In genomic region chr3:10116928-10117327, GRCh38 we compare ENCODE assay signal across 8 cellular contexts. TPM values are rescaled to one million over a fixed set of nuclear protein-coding genes. Genes with fewer than 3 reads are reported as not detected.
DNase-seq lines count a peak whose midpoint lies in the region; ATAC-seq, FAIRE-seq and TF ChIP-seq lines count a peak whose summit lies in the region.

No MANE protein-coding gene starts in this region.

- no peak overlapping the region for H3K27ac Mint-ChIP-seq in activated CD4-positive, alpha-beta memory T cell treated with anti-CD3 and anti-CD28 coated beads for 36 hours

- no peak overlapping the region for H2AFZ ChIP-seq in HepG2 (ENCODE audit: low read length)

- H3K4me1 ChIP-seq in HepG2 (ENCODE audit: insufficient read depth, low read length) = peaks cover 33% of the 10 kb centered on the region
- peaks cover 0 to 18% (median 4%) of the 10 kb centered on the region in 4 donors for H3K4me1 ChIP-seq in right lobe of liver
- H3K4me1 ChIP-seq in iPS-20b (ENCODE audit: insufficient read depth, low read length) = peaks cover 5% of the 10 kb centered on the region; the same call in 1 of the 2 replicates

- BruUV-seq in HepG2 (replicated peaks; lab: Mats Ljungman, UMichigan) = no TSS peak

- H4K20me1 ChIP-seq in HepG2 (ENCODE audit: insufficient read depth, low read length) = peaks cover 5% of the 10 kb centered on the region; the same call in 1 of the 2 replicates

- POLR2A ChIA-PET in HepG2 (lab: Yijun Ruan, JAX) = interaction anchor here (1.3 kb wide), 2 partner anchors 10 to 87 kb away, joined by 4 read pairs; no protein-coding TSS in a partner anchor
- POLR2A ChIA-PET in activated CD4-positive, alpha-beta memory T cell treated with anti-CD3 and anti-CD28 coated beads for 36 hours (lab: Charles Lee) = interaction anchor here (0.9 to 1.5 kb wide), 5 partner anchors 19 to 226 kb away, joined by 3 to 8 read pairs (median 3); partner anchors contain the start of genes JAGN1, TATDN2 and VHL

- H3K9me3 ChIP-seq in HepG2 (ENCODE audit: low read length) = no peaks in the 10 kb centered on the region
- no peaks in the 10 kb centered on the region for H3K9me3 ChIP-seq in right lobe of liver
- H3K9me3 ChIP-seq in iPS-20b (ENCODE audit: insufficient read depth, low read depth, low read length) = no peaks in the 10 kb centered on the region

- TF ChIP-seq EP300 in HepG2 (IDR thresholded peaks at IDR 0.05; ENCODE audit: low read depth in 2 of 2, low read length in 2 of 2) = no peak
- TF ChIP-seq EP300 in HepG2 (CRISPR knock-in tag; IDR thresholded peaks at IDR 0.05; ENCODE audit: borderline replicate concordance) = no peak

- no peak for TF ChIP-seq POLR2A in HepG2 (IDR thresholded peaks at IDR 0.05; ENCODE audit: insufficient read depth in 1 of 2, low read depth in 2 of 2, low read length in 2 of 2)
- no peak for TF ChIP-seq POLR2A in right lobe of liver (IDR thresholded peaks at IDR 0.05)
- no peak for TF ChIP-seq POLR2A in GM12892 (IDR thresholded peaks at IDR 0.05; ENCODE audit: low read depth, low read length)

- H3K4me3 ChIP-seq in HepG2 (replicated peaks in 1 of 3; ENCODE audit: insufficient read depth in 1 of 3, low read depth in 2 of 3, low read length in 3 of 3) = peak overlapping the region; percentile 16 to 92 (median 76); a peak in 3 of 6 replicates
- H3K4me3 ChIP-seq in right lobe of liver = no peak overlapping the region
- peak overlapping the region; percentile 100; the same call in 1 of the 2 replicates for H3K4me3 ChIP-seq in iPS-20b (ENCODE audit: low read length)

- peaks cover 47% of the 10 kb centered on the region for H3K79me2 ChIP-seq in HepG2 (ENCODE audit: insufficient read depth, low read length)

- no peaks in the 10 kb centered on the region for H3K9me3 Mint-ChIP-seq in activated CD4-positive, alpha-beta memory T cell treated with anti-CD3 and anti-CD28 coated beads for 36 hours

- peaks cover 25% of the 10 kb centered on the region for H3K36me3 Mint-ChIP-seq in activated CD4-positive, alpha-beta memory T cell treated with anti-CD3 and anti-CD28 coated beads for 36 hours

- FAIRE-seq in HepG2 (lab: Jason Lieb, UNC) (no peak), GM12892 (lab: Jason Lieb, UNC) (no peak)

- H3K27me3 ChIP-seq in HepG2 (ENCODE audit: control insufficient read depth in 1 of 2, insufficient read depth in 2 of 2, low read length in 2 of 2) = no peaks in the 10 kb centered on the region; a peak in 1 of 5 replicates
- no peaks in the 10 kb centered on the region for H3K27me3 ChIP-seq in right lobe of liver
- H3K27me3 ChIP-seq in iPS-20b (ENCODE audit: insufficient read depth, low read length) = no peaks in the 10 kb centered on the region

- ATAC-seq in HepG2 (no peak), right lobe of liver (no peak), HG03342 (IDR thresholded peaks at IDR 0.05; ENCODE audit: unreplicated experiment) (no peak)

- no peak for TF ChIP-seq RAD21 in HepG2 (CRISPR knock-in tag; IDR thresholded peaks at IDR 0.05)

- DNase-seq in HepG2 (ENCODE audit: low spot score) (no peak), right lobe of liver (no peak), GM12892 (ENCODE audit: insufficient read length) (no peak), activated gamma-delta T cell treated with Interleukin-2 at 50 U/mL for 16 hours (no peak), hippocampal formation (lab: John Stamatoyannopoulos, UW) (no peak)
- DNase-seq in activated CD4-positive, alpha-beta memory T cell treated with anti-CD3 and anti-CD28 coated beads for 36 hours = no peak

- CTCF ChIA-PET in HepG2 (lab: Yijun Ruan, JAX; ENCODE audit: low intra/inter-chr PET ratio, low total read pairs) = no interaction called here
- CTCF ChIA-PET in activated CD4-positive, alpha-beta memory T cell treated with anti-CD3 and anti-CD28 coated beads for 36 hours (lab: Charles Lee) = interaction anchor here (0.6 to 1.4 kb wide), 2 partner anchors 133 to 147 kb away, joined by 4 to 5 read pairs; no protein-coding TSS in a partner anchor

- intact Hi-C loops in HepG2 (cut with micrococcal nuclease; ENCODE audit: unreplicated experiment) = no loop called here
- intact Hi-C loops in right lobe of liver (cut with DNase I) = no loop called here
- intact Hi-C loops in activated CD4-positive, alpha-beta memory T cell treated with anti-CD3 and anti-CD28 coated beads for 36 hours (cut with micrococcal nuclease) = loop anchor here (5.0 kb wide), 1 partner anchor 165 kb away; no protein-coding TSS in a partner anchor

- H3K27ac ChIP-seq in HepG2 (ENCODE audit: extremely low read length, insufficient read depth, low read length) (no peak overlapping the region), right lobe of liver (no peak overlapping the region), iPS-20b (ENCODE audit: low read length) (no peak overlapping the region)

- in situ Hi-C loops in HepG2 (cut with HindIII; ENCODE audit: extremely low pct_ligation_motif_present, low pct_unique_long_range_greater_than_20kb) = no loop called here

- 81% methylated on average over 4 of the region's 4 CpGs for WGBS in HepG2 (ENCODE audit: low lambda C conversion rate)
- 45% methylated on average over 1 of the region's 4 CpGs for WGBS in right lobe of liver (ENCODE audit: insufficient coverage, low coverage, low lambda C conversion rate, missing lambda C conversion rate)

- H3K36me3 ChIP-seq in HepG2 (replicated peaks in 1 of 2; ENCODE audit: control insufficient read depth in 1 of 2, insufficient read depth in 2 of 2, low read length in 2 of 2) = peaks cover 0 to 10% of the 10 kb centered on the region in 2 experiments; a peak in 2 of 5 replicates
- H3K36me3 ChIP-seq in right lobe of liver = no peaks in the 10 kb centered on the region
- H3K36me3 ChIP-seq in iPS-20b (ENCODE audit: insufficient read depth, low read depth, low read length) = peaks cover 18% of the 10 kb centered on the region; the same call in 1 of the 2 replicates

- peaks cover 2% of the 10 kb centered on the region for H3K27me3 Mint-ChIP-seq in activated CD4-positive, alpha-beta memory T cell treated with anti-CD3 and anti-CD28 coated beads for 36 hours

- H3K4me2 ChIP-seq in HepG2 (ENCODE audit: low read depth, low read length) = peak overlapping the region; percentile 93

- H3K9ac ChIP-seq in HepG2 (ENCODE audit: insufficient read depth, low read depth, low read length) (peak overlapping the region; percentile 81), iPS-20b (ENCODE audit: low read depth, low read length) (peak overlapping the region; percentile 94; the same call in 1 of the 2 replicates)

- H3K4me3 Mint-ChIP-seq in activated CD4-positive, alpha-beta memory T cell treated with anti-CD3 and anti-CD28 coated beads for 36 hours = peak overlapping the region; percentile 96

- peaks cover 37% of the 10 kb centered on the region for H3K4me1 Mint-ChIP-seq in activated CD4-positive, alpha-beta memory T cell treated with anti-CD3 and anti-CD28 coated beads for 36 hours (ENCODE audit: low read depth)

- no peak for TF ChIP-seq CTCF in HepG2 (CRISPR knock-in tag; IDR thresholded peaks at IDR 0.05)
- no peak for TF ChIP-seq CTCF in right lobe of liver (IDR thresholded peaks at IDR 0.05)

RNA-seq across cellular contexts. Expression of gene BRK1, which starts 1.5 kb away (rescaled TPM):
- total RNA-seq in HepG2 (2016; rRNA removed; fragmentation: Illumina TruSeq; extraction: Trizol) = 118 and 146 TPM in 2 replicates
- total RNA-seq in HepG2 (2016; cell fraction: cytosol; rRNA removed; fragmentation: Illumina TruSeq; extraction: Trizol; ENCODE audit: low read depth) = 146 and 148 TPM in 2 replicates
- total RNA-seq in HepG2 (2016; cell fraction: insoluble cytoplasmic fraction; rRNA removed; fragmentation: Illumina TruSeq; extraction: Trizol) = 118 and 151 TPM in 2 replicates
- 186 and 189 TPM in 2 replicates for total RNA-seq in HepG2 (2016; cell fraction: membrane; rRNA removed; fragmentation: Illumina TruSeq; extraction: Trizol)
- total RNA-seq in HepG2 (2016; cell fraction: nucleus; rRNA removed; fragmentation: Illumina TruSeq; extraction: Trizol) = 41.5 and 47.1 TPM in 2 replicates
- 137 and 155 TPM in 2 replicates for polyA plus RNA-seq in HepG2 (2011; rRNA removed)
- polyA plus RNA-seq in HepG2 (2011; cell fraction: cytosol; rRNA removed) = 149 and 188 TPM in 2 replicates
- polyA plus RNA-seq in HepG2 (2011; cell fraction: nucleus; rRNA removed) = 30.9 and 35.8 TPM in 2 replicates
- polyA plus RNA-seq in HepG2 (2012) = 174 and 211 TPM in 2 replicates
- polyA plus RNA-seq in HepG2 (2016; cell fraction: cytosol; fragmentation: Illumina TruSeq; extraction: Trizol; ENCODE audit: low read depth) = 215 and 222 TPM in 2 replicates
- 201 and 202 TPM in 2 replicates for polyA plus RNA-seq in HepG2 (2016; cell fraction: insoluble cytoplasmic fraction; fragmentation: Illumina TruSeq; extraction: Trizol; ENCODE audit: low read depth)
- polyA plus RNA-seq in HepG2 (2016; cell fraction: membrane; fragmentation: Illumina TruSeq; extraction: Trizol; ENCODE audit: low read depth) = 234 TPM in 2 replicates
- polyA plus RNA-seq in HepG2 (2016; cell fraction: nucleus; fragmentation: Illumina TruSeq; extraction: Trizol; ENCODE audit: insufficient read depth, low read depth) = 91.3 and 95.5 TPM in 2 replicates
- 60.0 and 70.0 TPM in 2 replicates for polyA minus RNA-seq in HepG2 (2011; rRNA and poly(A)+ RNA removed; ENCODE audit: low replicate concordance)
- polyA minus RNA-seq in HepG2 (2011; cell fraction: cytosol; rRNA and poly(A)+ RNA removed) = 36.4 and 40.6 TPM in 2 replicates
- 21.4 and 27.1 TPM in 2 replicates for polyA minus RNA-seq in HepG2 (2011; cell fraction: nucleus; rRNA and poly(A)+ RNA removed)
- total RNA-seq in right lobe of liver = 10 to 100 TPM; 41.2 to 55.3 (median 42.7) TPM
- total RNA-seq in activated CD4-positive, alpha-beta memory T cell treated with anti-CD3 and anti-CD28 coated beads for 36 hours = 10 to 100 TPM; 70.3 to 76.1 TPM
- 197 TPM for polyA plus RNA-seq in GM12892 (2012; ENCODE audit: missing spikeins)

RNA-seq across cellular contexts. Expression of gene FANCD2OS, which starts 8.9 kb away (rescaled TPM):
- total RNA-seq in HepG2 (2016; rRNA removed; fragmentation: Illumina TruSeq; extraction: Trizol) = not detected in 2 replicates
- not detected in 2 replicates for total RNA-seq in HepG2 (2016; cell fraction: cytosol; rRNA removed; fragmentation: Illumina TruSeq; extraction: Trizol; ENCODE audit: low read depth)
- not detected in 2 replicates for total RNA-seq in HepG2 (2016; cell fraction: insoluble cytoplasmic fraction; rRNA removed; fragmentation: Illumina TruSeq; extraction: Trizol)
- not detected in 2 replicates for total RNA-seq in HepG2 (2016; cell fraction: membrane; rRNA removed; fragmentation: Illumina TruSeq; extraction: Trizol)
- not detected in 2 replicates for total RNA-seq in HepG2 (2016; cell fraction: nucleus; rRNA removed; fragmentation: Illumina TruSeq; extraction: Trizol)
- polyA plus RNA-seq in HepG2 (2011; rRNA removed) = not detected in 2 replicates
- polyA plus RNA-seq in HepG2 (2011; cell fraction: cytosol; rRNA removed) = not detected in 2 replicates
- not detected in 2 replicates for polyA plus RNA-seq in HepG2 (2011; cell fraction: nucleus; rRNA removed)
- not detected in 2 replicates for polyA plus RNA-seq in HepG2 (2012)
- polyA plus RNA-seq in HepG2 (2016; cell fraction: cytosol; fragmentation: Illumina TruSeq; extraction: Trizol; ENCODE audit: low read depth) = not detected in 2 replicates
- not detected in 2 replicates for polyA plus RNA-seq in HepG2 (2016; cell fraction: insoluble cytoplasmic fraction; fragmentation: Illumina TruSeq; extraction: Trizol; ENCODE audit: low read depth)
- not detected in 2 replicates for polyA plus RNA-seq in HepG2 (2016; cell fraction: membrane; fragmentation: Illumina TruSeq; extraction: Trizol; ENCODE audit: low read depth)
- polyA plus RNA-seq in HepG2 (2016; cell fraction: nucleus; fragmentation: Illumina TruSeq; extraction: Trizol; ENCODE audit: insufficient read depth, low read depth) = not detected in 2 replicates
- polyA minus RNA-seq in HepG2 (2011; rRNA and poly(A)+ RNA removed; ENCODE audit: low replicate concordance) = not detected in 2 replicates
- polyA minus RNA-seq in HepG2 (2011; cell fraction: cytosol; rRNA and poly(A)+ RNA removed) = not detected in 2 replicates
- polyA minus RNA-seq in HepG2 (2011; cell fraction: nucleus; rRNA and poly(A)+ RNA removed) = not detected in 2 replicates
- not detected for total RNA-seq in right lobe of liver
- total RNA-seq in activated CD4-positive, alpha-beta memory T cell treated with anti-CD3 and anti-CD28 coated beads for 36 hours = not detected
- polyA plus RNA-seq in GM12892 (2012; ENCODE audit: missing spikeins) = not detected

RNA-seq across cellular contexts. Expression of gene VHL, which starts 24.6 kb away (rescaled TPM):
- 51.7 and 64.4 TPM in 2 replicates for total RNA-seq in HepG2 (2016; rRNA removed; fragmentation: Illumina TruSeq; extraction: Trizol)
- total RNA-seq in HepG2 (2016; cell fraction: cytosol; rRNA removed; fragmentation: Illumina TruSeq; extraction: Trizol; ENCODE audit: low read depth) = 9.3 and 10.4 TPM in 2 replicates
- 51.6 and 58.3 TPM in 2 replicates for total RNA-seq in HepG2 (2016; cell fraction: insoluble cytoplasmic fraction; rRNA removed; fragmentation: Illumina TruSeq; extraction: Trizol)
- total RNA-seq in HepG2 (2016; cell fraction: membrane; rRNA removed; fragmentation: Illumina TruSeq; extraction: Trizol) = 50.5 and 52.2 TPM in 2 replicates
- 34.3 and 34.9 TPM in 2 replicates for total RNA-seq in HepG2 (2016; cell fraction: nucleus; rRNA removed; fragmentation: Illumina TruSeq; extraction: Trizol)
- 23.5 and 24.2 TPM in 2 replicates for polyA plus RNA-seq in HepG2 (2011; rRNA removed)
- polyA plus RNA-seq in HepG2 (2011; cell fraction: cytosol; rRNA removed) = 11.8 and 18.6 TPM in 2 replicates
- polyA plus RNA-seq in HepG2 (2011; cell fraction: nucleus; rRNA removed) = 10.9 and 13.2 TPM in 2 replicates
- 40.2 and 41.2 TPM in 2 replicates for polyA plus RNA-seq in HepG2 (2012)
- polyA plus RNA-seq in HepG2 (2016; cell fraction: cytosol; fragmentation: Illumina TruSeq; extraction: Trizol; ENCODE audit: low read depth) = 6.7 and 9.7 TPM in 2 replicates
- polyA plus RNA-seq in HepG2 (2016; cell fraction: insoluble cytoplasmic fraction; fragmentation: Illumina TruSeq; extraction: Trizol; ENCODE audit: low read depth) = 60.6 and 64.6 TPM in 2 replicates
- polyA plus RNA-seq in HepG2 (2016; cell fraction: membrane; fragmentation: Illumina TruSeq; extraction: Trizol; ENCODE audit: low read depth) = 33.5 and 35.8 TPM in 2 replicates
- 53.4 and 54.4 TPM in 2 replicates for polyA plus RNA-seq in HepG2 (2016; cell fraction: nucleus; fragmentation: Illumina TruSeq; extraction: Trizol; ENCODE audit: insufficient read depth, low read depth)
- 22.0 and 26.6 TPM in 2 replicates for polyA minus RNA-seq in HepG2 (2011; rRNA and poly(A)+ RNA removed; ENCODE audit: low replicate concordance)
- polyA minus RNA-seq in HepG2 (2011; cell fraction: cytosol; rRNA and poly(A)+ RNA removed) = 15.5 and 17.2 TPM in 2 replicates
- 13.1 and 13.4 TPM in 2 replicates for polyA minus RNA-seq in HepG2 (2011; cell fraction: nucleus; rRNA and poly(A)+ RNA removed)
- total RNA-seq in right lobe of liver = 10 to 100 TPM; 15.5 to 25.2 (median 19.9) TPM
- total RNA-seq in activated CD4-positive, alpha-beta memory T cell treated with anti-CD3 and anti-CD28 coated beads for 36 hours = 10 to 100 TPM; 47.0 to 51.3 TPM
- 36.6 TPM for polyA plus RNA-seq in GM12892 (2012; ENCODE audit: missing spikeins)

RNA-seq across cellular contexts. Expression of gene IRAK2, which starts 47.8 kb away (rescaled TPM):
- total RNA-seq in HepG2 (2016; rRNA removed; fragmentation: Illumina TruSeq; extraction: Trizol) = 13.1 and 15.3 TPM in 2 replicates
- 1.5 and 1.7 TPM in 2 replicates for total RNA-seq in HepG2 (2016; cell fraction: cytosol; rRNA removed; fragmentation: Illumina TruSeq; extraction: Trizol; ENCODE audit: low read depth)
- 12.7 and 14.4 TPM in 2 replicates for total RNA-seq in HepG2 (2016; cell fraction: insoluble cytoplasmic fraction; rRNA removed; fragmentation: Illumina TruSeq; extraction: Trizol)
- total RNA-seq in HepG2 (2016; cell fraction: membrane; rRNA removed; fragmentation: Illumina TruSeq; extraction: Trizol) = 5.2 TPM in 2 replicates
- total RNA-seq in HepG2 (2016; cell fraction: nucleus; rRNA removed; fragmentation: Illumina TruSeq; extraction: Trizol) = 8.0 and 8.2 TPM in 2 replicates
- polyA plus RNA-seq in HepG2 (2011; rRNA removed) = 23.3 and 27.9 TPM in 2 replicates
- 20.5 and 24.9 TPM in 2 replicates for polyA plus RNA-seq in HepG2 (2011; cell fraction: cytosol; rRNA removed)
- polyA plus RNA-seq in HepG2 (2011; cell fraction: nucleus; rRNA removed) = 10.1 and 12.7 TPM in 2 replicates
- 12.4 and 13.3 TPM in 2 replicates for polyA plus RNA-seq in HepG2 (2012)
- 0.59 and 0.79 TPM in 2 replicates for polyA plus RNA-seq in HepG2 (2016; cell fraction: cytosol; fragmentation: Illumina TruSeq; extraction: Trizol; ENCODE audit: low read depth)
- 11.6 and 13.6 TPM in 2 replicates for polyA plus RNA-seq in HepG2 (2016; cell fraction: insoluble cytoplasmic fraction; fragmentation: Illumina TruSeq; extraction: Trizol; ENCODE audit: low read depth)
- 1.8 and 2.2 TPM in 2 replicates for polyA plus RNA-seq in HepG2 (2016; cell fraction: membrane; fragmentation: Illumina TruSeq; extraction: Trizol; ENCODE audit: low read depth)
- 9.0 and 10.2 TPM in 2 replicates for polyA plus RNA-seq in HepG2 (2016; cell fraction: nucleus; fragmentation: Illumina TruSeq; extraction: Trizol; ENCODE audit: insufficient read depth, low read depth)
- polyA minus RNA-seq in HepG2 (2011; rRNA and poly(A)+ RNA removed; ENCODE audit: low replicate concordance) = 11.7 and 37.7 TPM in 2 replicates
- polyA minus RNA-seq in HepG2 (2011; cell fraction: cytosol; rRNA and poly(A)+ RNA removed) = 15.0 and 20.4 TPM in 2 replicates
- polyA minus RNA-seq in HepG2 (2011; cell fraction: nucleus; rRNA and poly(A)+ RNA removed) = 9.5 and 12.4 TPM in 2 replicates
- total RNA-seq in right lobe of liver = 10 to 100 TPM in 3 of 6 experiments, 1 to 10 TPM in 3; 4.2 to 16.0 (median 8.4) TPM
- total RNA-seq in activated CD4-positive, alpha-beta memory T cell treated with anti-CD3 and anti-CD28 coated beads for 36 hours = 1 to 10 TPM; 7.3 to 8.3 TPM
- 4.7 TPM for polyA plus RNA-seq in GM12892 (2012; ENCODE audit: missing spikeins)

Comparison
In these comparisons a context has a peak if more than half of its experiments do, and no peak if none do; other contexts are left out.
1. H3K4me3 ChIP-seq: peak in HepG2 (3 of 3) and iPS-20b (single experiment); none in right lobe of liver (0 of 3).